Comparison of ENCODE assay signal across 2 cellular contexts in genomic region chr16:66591018-66591417, GRCh38.
TF ChIP-seq lines count a peak whose summit lies in the region.

No MANE protein-coding gene starts in this region.

TF ChIP-seq in A549, 52 proteins besides CTCF, POLR2A, EP300 and RAD21:
- TF ChIP-seq ESRRA (IDR thresholded peaks at IDR 0.05; ENCODE audit: borderline replicate concordance, low read length) (no peak), MAFK (IDR thresholded peaks at IDR 0.05; ENCODE audit: partially characterized antibody) (peak; percentile 73), MAZ (IDR thresholded peaks at IDR 0.05; ENCODE audit: borderline replicate concordance, low read depth, low read length) (no peak)

TF ChIP-seq in IMR-90, 13 proteins besides CTCF, POLR2A, EP300 and RAD21:
- TF ChIP-seq CEBPB (IDR thresholded peaks at IDR 0.05; ENCODE audit: low read depth, low read length) (no peak), FOS (IDR thresholded peaks at IDR 0.05; ENCODE audit: low read depth, low read length) (no peak), MXI1 (IDR thresholded peaks at IDR 0.05; ENCODE audit: borderline replicate concordance, low read depth, low read length) (no peak), ELK1 (IDR thresholded peaks at IDR 0.05; ENCODE audit: borderline replicate concordance, low read depth, low read length) (no peak), NFE2L2 (IDR thresholded peaks at IDR 0.05; ENCODE audit: low read depth, low read length) (no peak), BHLHE40 (IDR thresholded peaks at IDR 0.05; ENCODE audit: low read depth, low read length) (no peak), CHD1 (IDR thresholded peaks at IDR 0.05; ENCODE audit: low read depth, low read length) (no peak), MAZ (IDR thresholded peaks at IDR 0.05; ENCODE audit: borderline replicate concordance, low read depth, low read length) (no peak), MAFK (IDR thresholded peaks at IDR 0.05; ENCODE audit: low read depth, low read length) (peak; percentile 62; the same call in 1 of the 2 replicates)
